Comparison of ENCODE assay signal across 9 cellular contexts in genomic region chr14:97246648-97247047, GRCh38.
"Had no signal": no experiment of that assay in that cellular context is flagged by ENCODE, and none has a peak within 500 bp of the region (broad histone marks: within the 10 kb centered on the region; RNA-seq: fewer than 3 reads in every experiment).

No MANE protein-coding gene starts in this region.

- H2AFZ ChIP-seq: GM23248, GM23338 had no signal

- H3K4me1 ChIP-seq: HAP-1 had no signal

- H3K9ac ChIP-seq: GM23248 had no signal

- H3K4me3 Mint-ChIP-seq: GM23338, H9, HFFc6 had no signal

- H3K9me3 Mint-ChIP-seq: GM23338, H9 had no signal

- DNase-seq: GM23248, GOT3, H7, H9, HCEC 1CT, HFFc6 had no signal

- H3K27ac ChIP-seq: GM23248 had no signal

- H3K9me3 ChIP-seq: HAP-1 had no signal

- H3K4me3 ChIP-seq: GM23248, GM23338, HAP-1 had no signal

- H3K27ac Mint-ChIP-seq: GM23338, H9, HFFc6 had no signal

- H3K36me3 ChIP-seq: HAP-1 had no signal

- H3K4me2 ChIP-seq: GM23338 had no signal

- ATAC-seq: GM23338, HCT116 had no signal
